Comparison of ENCODE assay signal across 9 cellular contexts in the genomic region with DNA sequence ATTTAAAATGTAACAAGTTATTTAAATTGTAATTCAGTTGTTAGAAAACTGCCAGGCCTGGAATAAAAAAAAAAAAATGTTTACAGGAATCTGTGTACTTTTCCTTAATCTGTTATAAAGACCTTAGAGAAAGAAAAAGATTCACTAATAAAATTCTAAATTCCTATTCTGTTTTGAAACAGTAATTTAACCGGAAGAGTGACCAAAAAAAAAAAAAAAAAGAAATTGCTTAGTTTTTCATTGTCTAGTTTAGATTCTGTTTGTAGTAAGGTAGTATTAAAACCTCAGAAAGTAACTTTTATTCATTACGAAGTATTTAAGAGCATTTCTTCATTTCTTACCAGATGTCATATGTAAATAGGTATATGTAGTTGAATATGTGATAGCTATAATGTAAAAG. TPM values are rescaled to one million over a fixed set of nuclear protein-coding genes. Genes with fewer than 3 reads are reported as not detected.
DNase-seq lines count a peak whose midpoint lies in the region; ATAC-seq, FAIRE-seq and TF ChIP-seq lines count a peak whose summit lies in the region.
"Had no signal": no experiment of that assay in that cellular context is flagged by ENCODE, and none has a peak within 500 bp of the region (broad histone marks: within the 10 kb centered on the region; RNA-seq: fewer than 3 reads in every experiment).

No MANE protein-coding gene starts in this region.

- no peak for TF ChIP-seq EP300 in suprapubic skin (IDR thresholded peaks at IDR 0.05)

- 27% methylated on average over 2 of the region's 2 CpGs for WGBS in suprapubic skin

- CTCF ChIA-PET in activated CD8-positive, alpha-beta memory T cell treated with anti-CD3 and anti-CD28 coated beads, Interleukin-2, amount 10 ng/mL, durations not matched to agents 7 days and 5 days (lab: Charles Lee), result no interaction called here
- CTCF ChIA-PET in activated CD8-positive, alpha-beta T cell treated with anti-CD3 and anti-CD28 coated beads, Interleukin-2, amount 10 ng/mL, durations not matched to agents 7 days and 5 days (lab: Charles Lee), result interaction anchor here (2.0 kb wide), 2 partner anchors 65 to 78 kb away, joined by 6 to 13 read pairs; no protein-coding TSS in a partner anchor

- FAIRE-seq in islet of Langerhans (lab: Jason Lieb, UNC), result peak; percentile 30

- no peak for TF ChIP-seq POLR2A in suprapubic skin (IDR thresholded peaks at IDR 0.05)

- H3K9me3 ChIP-seq in suprapubic skin, result no peaks in the 10 kb centered on the region

- no peak for TF ChIP-seq CTCF in suprapubic skin (IDR thresholded peaks at IDR 0.05)
- no peak for TF ChIP-seq CTCF in chondrocyte (IDR thresholded peaks at IDR 0.05)

- POLR2A ChIA-PET in activated CD8-positive, alpha-beta T cell treated with anti-CD3 and anti-CD28 coated beads, Interleukin-2, amount 10 ng/mL, durations not matched to agents 7 days and 5 days (lab: Charles Lee), result interaction anchor here (1.0 kb wide), 1 partner anchor 90 kb away, joined by 3 read pairs; no protein-coding TSS in a partner anchor

- H3K27ac ChIP-seq in suprapubic skin, result peak overlapping the region; percentile 42

- H3K4me1 ChIP-seq in suprapubic skin, result peaks cover 52% of the 10 kb centered on the region

- H3K4me1 Mint-ChIP-seq in activated CD8-positive, alpha-beta memory T cell treated with anti-CD3 and anti-CD28 coated beads, Interleukin-2, amount 10 ng/mL, durations not matched to agents 7 days and 5 days, result peaks cover 31% of the 10 kb centered on the region
- peaks cover 33% of the 10 kb centered on the region for H3K4me1 Mint-ChIP-seq in activated CD8-positive, alpha-beta T cell treated with anti-CD3 and anti-CD28 coated beads, Interleukin-2, amount 10 ng/mL, durations not matched to agents 7 days and 5 days (ENCODE audit: low read depth)
- H3K4me1 Mint-ChIP-seq in chondrocyte (ENCODE audit: low read depth), result peaks cover 23% of the 10 kb centered on the region

- no peaks in the 10 kb centered on the region for H3K27me3 ChIP-seq in suprapubic skin

- no peaks in the 10 kb centered on the region for H3K27me3 Mint-ChIP-seq in activated CD8-positive, alpha-beta memory T cell treated with anti-CD3 and anti-CD28 coated beads, Interleukin-2, amount 10 ng/mL, durations not matched to agents 7 days and 5 days
- H3K27me3 Mint-ChIP-seq in activated CD8-positive, alpha-beta T cell treated with anti-CD3 and anti-CD28 coated beads, Interleukin-2, amount 10 ng/mL, durations not matched to agents 7 days and 5 days (ENCODE audit: low read depth), result no peaks in the 10 kb centered on the region
- no peaks in the 10 kb centered on the region for H3K27me3 Mint-ChIP-seq in chondrocyte (ENCODE audit: low read depth)

- no peaks in the 10 kb centered on the region for H3K36me3 ChIP-seq in suprapubic skin

- H3K36me3 Mint-ChIP-seq in activated CD8-positive, alpha-beta memory T cell treated with anti-CD3 and anti-CD28 coated beads, Interleukin-2, amount 10 ng/mL, durations not matched to agents 7 days and 5 days, result peaks cover 8% of the 10 kb centered on the region
- peaks cover 16% of the 10 kb centered on the region for H3K36me3 Mint-ChIP-seq in activated CD8-positive, alpha-beta T cell treated with anti-CD3 and anti-CD28 coated beads, Interleukin-2, amount 10 ng/mL, durations not matched to agents 7 days and 5 days (ENCODE audit: low read depth)
- no peaks in the 10 kb centered on the region for H3K36me3 Mint-ChIP-seq in chondrocyte (ENCODE audit: low read depth)

- peak overlapping the region; percentile 94 for H3K4me3 Mint-ChIP-seq in activated CD8-positive, alpha-beta memory T cell treated with anti-CD3 and anti-CD28 coated beads, Interleukin-2, amount 10 ng/mL, durations not matched to agents 7 days and 5 days
- H3K4me3 Mint-ChIP-seq in activated CD8-positive, alpha-beta T cell treated with anti-CD3 and anti-CD28 coated beads, Interleukin-2, amount 10 ng/mL, durations not matched to agents 7 days and 5 days, result peak overlapping the region; percentile 95
- H3K4me3 Mint-ChIP-seq in chondrocyte (ENCODE audit: unreplicated experiment), result no peak overlapping the region

- H3K9me3 Mint-ChIP-seq in activated CD8-positive, alpha-beta memory T cell treated with anti-CD3 and anti-CD28 coated beads, Interleukin-2, amount 10 ng/mL, durations not matched to agents 7 days and 5 days (ENCODE audit: low read depth), result no peaks in the 10 kb centered on the region
- no peaks in the 10 kb centered on the region for H3K9me3 Mint-ChIP-seq in activated CD8-positive, alpha-beta T cell treated with anti-CD3 and anti-CD28 coated beads, Interleukin-2, amount 10 ng/mL, durations not matched to agents 7 days and 5 days (ENCODE audit: insufficient read depth)
- H3K9me3 Mint-ChIP-seq in chondrocyte (ENCODE audit: low read depth), result no peaks in the 10 kb centered on the region

- peak overlapping the region; percentile 97 for H3K27ac Mint-ChIP-seq in activated CD8-positive, alpha-beta memory T cell treated with anti-CD3 and anti-CD28 coated beads, Interleukin-2, amount 10 ng/mL, durations not matched to agents 7 days and 5 days
- peak overlapping the region; percentile 98 for H3K27ac Mint-ChIP-seq in activated CD8-positive, alpha-beta T cell treated with anti-CD3 and anti-CD28 coated beads, Interleukin-2, amount 10 ng/mL, durations not matched to agents 7 days and 5 days
- no peak overlapping the region for H3K27ac Mint-ChIP-seq in chondrocyte (ENCODE audit: unreplicated experiment)

- no peak for ATAC-seq in activated CD8-positive, alpha-beta memory T cell treated with anti-CD3 and anti-CD28 coated beads, Interleukin-2, amount 10 ng/mL, durations not matched to agents 7 days and 5 days
- ATAC-seq in activated CD8-positive, alpha-beta T cell treated with anti-CD3 and anti-CD28 coated beads, Interleukin-2, amount 10 ng/mL, durations not matched to agents 7 days and 5 days, result no peak
- ATAC-seq: left colon had no signal

- no peak for DNase-seq in activated CD8-positive, alpha-beta memory T cell treated with anti-CD3 and anti-CD28 coated beads, Interleukin-2, amount 10 ng/mL, durations not matched to agents 7 days and 5 days
- no peak for DNase-seq in activated CD8-positive, alpha-beta memory T cell treated with anti-CD3 and anti-CD28 coated beads, Interleukin-2, amount 50 U/mL, for 48 hours
- no peak for DNase-seq in activated CD8-positive, alpha-beta T cell treated with anti-CD3 and anti-CD28 coated beads, Interleukin-2, amount 10 ng/mL, durations not matched to agents 7 days and 5 days
- DNase-seq in suprapubic skin (ENCODE audit: low spot score in 2 of 2) (no peak), epidermal melanocyte (ENCODE audit: insufficient read length, low spot score) (no peak), chondrocyte (ENCODE audit: low spot score) (no peak), NCI-H82 (lab: John Stamatoyannopoulos, UW) (no peak)
- DNase-seq: left colon had no signal

- H3K4me3 ChIP-seq in suprapubic skin, result peak overlapping the region; percentile 88

RNA-seq across cellular contexts. Expression of gene REL, which starts 2.5 kb away (rescaled TPM):
- 10 to 100 TPM; 22.1 to 31.9 TPM for total RNA-seq in activated CD8-positive, alpha-beta memory T cell treated with anti-CD3 and anti-CD28 coated beads, Interleukin-2, amount 10 ng/mL, durations not matched to agents 7 days and 5 days
- 10 to 100 TPM; 20.1 to 21.6 TPM for total RNA-seq in activated CD8-positive, alpha-beta T cell treated with anti-CD3 and anti-CD28 coated beads, Interleukin-2, amount 10 ng/mL, durations not matched to agents 7 days and 5 days
- total RNA-seq in suprapubic skin (10 to 100 TPM; 43.8 to 70.9 (median 51.9) TPM), chondrocyte (4.9 to 6.8 TPM (median 5.4 TPM) in 3 replicates)
